ENCODE assay signal across 9 cellular contexts in genomic region chr3:58584690-58585004, GRCh38. TPM values are rescaled to one million over a fixed set of nuclear protein-coding genes. Genes with fewer than 3 reads are reported as not detected.
DNase-seq lines count a peak whose midpoint lies in the region; ATAC-seq and TF ChIP-seq lines count a peak whose summit lies in the region.
"Had no signal": no experiment of that assay in that cellular context is flagged by ENCODE, and none has a peak within 500 bp of the region (broad histone marks: within the 10 kb centered on the region; RNA-seq: fewer than 3 reads in every experiment).

No MANE protein-coding gene starts in this region.

- H3K27ac ChIP-seq in 22Rv1: peak overlapping the region; percentile 45
- no peak overlapping the region for H3K27ac ChIP-seq in HL-60 (replicated peaks)
- H3K27ac ChIP-seq in breast epithelium: peak overlapping the region; percentile 80 to 83
- no peak overlapping the region for H3K27ac ChIP-seq in foreskin keratinocyte

- no peak for DNase-seq in HL-60 (ENCODE audit: low read depth in 1 of 2, low spot score in 1 of 2)
- no peak for DNase-seq in breast epithelium (ENCODE audit: low spot score in 2 of 2)
- DNase-seq in midbrain (lab: John Stamatoyannopoulos, UW): peak; percentile 53
- DNase-seq in NCI-H1105 (lab: John Stamatoyannopoulos, UW): no peak
- no peak for DNase-seq in foreskin keratinocyte

- no peaks in the 10 kb centered on the region for H3K4me1 ChIP-seq in breast epithelium
- H3K4me1 ChIP-seq in foreskin keratinocyte: no peaks in the 10 kb centered on the region

- H3K27me3 ChIP-seq in HL-60 (ENCODE audit: insufficient read depth, poor library complexity, severe bottlenecking) (peaks cover 30% of the 10 kb centered on the region), breast epithelium (peaks cover 6 to 9% of the 10 kb centered on the region in 2 donors), foreskin keratinocyte (peaks cover 56% of the 10 kb centered on the region)

- no peak for TF ChIP-seq CTCF in 22Rv1 (IDR thresholded peaks at IDR 0.05)
- TF ChIP-seq CTCF in HL-60 (IDR thresholded peaks at IDR 0.05; ENCODE audit: insufficient read depth, low read length): no peak
- no peak for TF ChIP-seq CTCF in breast epithelium (IDR thresholded peaks at IDR 0.05)
- TF ChIP-seq CTCF in foreskin keratinocyte (conservative IDR thresholded peaks at IDR 0.05): no peak

- no peaks in the 10 kb centered on the region for H3K36me3 ChIP-seq in breast epithelium

- ATAC-seq in GM18502 (IDR thresholded peaks at IDR 0.05; ENCODE audit: poor library complexity, unreplicated experiment): no peak
- ATAC-seq in GM18517 (IDR thresholded peaks at IDR 0.05; ENCODE audit: unreplicated experiment): no peak
- no peak for ATAC-seq in foreskin keratinocyte

- TF ChIP-seq POLR2A in breast epithelium (IDR thresholded peaks at IDR 0.05): no peak

- no peaks in the 10 kb centered on the region for H3K9me3 ChIP-seq in breast epithelium

- intact Hi-C loops in breast epithelium (cut with DNase I; ENCODE audit: low total_unique reads): no loop called here

- peak overlapping the region; percentile 65 for H3K4me3 ChIP-seq in HL-60 (replicated peaks; ENCODE audit: insufficient read depth, low read length)
- peak overlapping the region; percentile 50 to 66 (median 59) for H3K4me3 ChIP-seq in breast epithelium

RNA-seq across cellular contexts. Expression of gene FAM107A, which starts 7.5 kb away (rescaled TPM):
- total RNA-seq in breast epithelium (10 to 100 TPM; 17.7 to 64.5 (median 31.9) TPM), foreskin keratinocyte (not detected in 2 replicates)
- not detected in 2 replicates for polyA plus RNA-seq in foreskin keratinocyte
- total RNA-seq: myocyte had no signal

RNA-seq across cellular contexts. Expression of gene ACOX2, which starts 47.7 kb away (rescaled TPM):
- total RNA-seq in breast epithelium (10 to 100 TPM; 12.1 to 31.5 (median 17.6) TPM), foreskin keratinocyte (0.34 and 0.42 TPM in 2 replicates)
- polyA plus RNA-seq in foreskin keratinocyte: 0.39 and 0.74 TPM in 2 replicates

Comparison
In these comparisons a context has a peak if more than half of its experiments do, and no peak if none do; other contexts are left out.
1. H3K27ac ChIP-seq: peak in 22Rv1 (single experiment) and breast epithelium (2 of 2); none in HL-60 (single experiment) and foreskin keratinocyte (single experiment).
2. RNA of gene FAM107A, which starts 7.5 kb away (total RNA-seq): 17.7 to 64.5 TPM in breast epithelium; not detected in foreskin keratinocyte; every median in the first group is over 10 times any median in the second.